Comparison of ENCODE assay signal across 8 cellular contexts in genomic region chr11:15969281-15969680, GRCh38.
DNase-seq lines count a peak whose midpoint lies in the region; ATAC-seq and TF ChIP-seq lines count a peak whose summit lies in the region.

No MANE protein-coding gene starts in this region.

- no peaks in the 10 kb centered on the region for H3K36me3 ChIP-seq in breast epithelium
- H3K36me3 ChIP-seq in SJCRH30 = no peaks in the 10 kb centered on the region

- TF ChIP-seq CTCF in MCF 10A (IDR thresholded peaks at IDR 0.05; ENCODE audit: unreplicated experiment) (no peak), breast epithelium (IDR thresholded peaks at IDR 0.05) (no peak), foreskin keratinocyte (conservative IDR thresholded peaks at IDR 0.05) (no peak), progenitor cell of endocrine pancreas (IDR thresholded peaks at IDR 0.05; ENCODE audit: unreplicated experiment) (no peak)

- H3K27me3 ChIP-seq in breast epithelium (no peaks in the 10 kb centered on the region), SJCRH30 (no peaks in the 10 kb centered on the region), foreskin keratinocyte (no peaks in the 10 kb centered on the region)

- CTCF ChIA-PET in MCF 10A (lab: Yijun Ruan, JAX) = interaction anchor here (0.5 to 2.0 kb wide), 2 partner anchors 117 to 645 kb away, joined by 3 to 4 read pairs; no protein-coding TSS in a partner anchor

- ATAC-seq in HG03066 (IDR thresholded peaks at IDR 0.05; ENCODE audit: low read depth, unreplicated experiment) (peak; percentile 66), foreskin keratinocyte (peak; percentile 74)

- POLR2A ChIA-PET in MCF 10A (lab: Yijun Ruan, JAX) = interaction anchor here (0.7 to 5.7 kb wide), 9 partner anchors 11 to 377 kb away, joined by 3 to 66 read pairs (median 4); no protein-coding TSS in a partner anchor

- peaks cover 45% of the 10 kb centered on the region for H3K4me1 Mint-ChIP-seq in MCF 10A (ENCODE audit: insufficient read depth, unreplicated experiment)
- peaks cover 46% of the 10 kb centered on the region for H3K4me1 Mint-ChIP-seq in progenitor cell of endocrine pancreas (ENCODE audit: low read depth)

- H3K9me3 Mint-ChIP-seq in MCF 10A (ENCODE audit: unreplicated experiment) = no peaks in the 10 kb centered on the region
- no peaks in the 10 kb centered on the region for H3K9me3 Mint-ChIP-seq in progenitor cell of endocrine pancreas (ENCODE audit: low read depth)

- H3K36me3 Mint-ChIP-seq in MCF 10A (ENCODE audit: insufficient read depth, unreplicated experiment) (no peaks in the 10 kb centered on the region), progenitor cell of endocrine pancreas (ENCODE audit: insufficient read depth) (peaks cover 7% of the 10 kb centered on the region)

- H3K27ac Mint-ChIP-seq in MCF 10A (ENCODE audit: low read depth, unreplicated experiment) = peak overlapping the region; percentile 91
- peak overlapping the region; percentile 91 for H3K27ac Mint-ChIP-seq in progenitor cell of endocrine pancreas

- DNase-seq in MCF 10A (ENCODE audit: unreplicated experiment) (peak; percentile 83), breast epithelium (ENCODE audit: low spot score in 2 of 2) (no peak), SJCRH30 (peak; percentile 24 to 39), foreskin keratinocyte (peak; percentile 75 to 87), progenitor cell of endocrine pancreas (ENCODE audit: low spot score, unreplicated experiment) (no peak), KG1 (lab: John Stamatoyannopoulos, UW) (no peak), NCI-H1930 (lab: John Stamatoyannopoulos, UW) (no peak)

- TSS peak; percentile 90 for BruUV-seq in MCF 10A (replicated peaks; lab: Mats Ljungman, UMichigan)

- H3K4me3 ChIP-seq in breast epithelium = no peak overlapping the region
- H3K4me3 ChIP-seq in SJCRH30 = no peak overlapping the region

- H3K4me3 Mint-ChIP-seq in MCF 10A (ENCODE audit: unreplicated experiment) (peak overlapping the region; percentile 30), progenitor cell of endocrine pancreas (ENCODE audit: low read depth) (no peak overlapping the region)

- peak overlapping the region in 1 of 2 donors; percentile 43 for H3K27ac ChIP-seq in breast epithelium
- no peak overlapping the region for H3K27ac ChIP-seq in SJCRH30
- H3K27ac ChIP-seq in foreskin keratinocyte = peak overlapping the region; percentile 99

- intact Hi-C loops in MCF 10A (cut with micrococcal nuclease) (loop anchor here (1.0 to 10.0 kb wide), 2 partner anchors 306 to 637 kb away; no protein-coding TSS in a partner anchor), breast epithelium (cut with DNase I; ENCODE audit: low total_unique reads) (no loop called here)

- H3K9me3 ChIP-seq in breast epithelium = no peaks in the 10 kb centered on the region
- no peaks in the 10 kb centered on the region for H3K9me3 ChIP-seq in SJCRH30 (replicated peaks)

- H3K4me1 ChIP-seq in breast epithelium (peaks cover 0 to 6% of the 10 kb centered on the region in 2 donors), SJCRH30 (peaks cover 3% of the 10 kb centered on the region; the same call in 1 of the 2 replicates), foreskin keratinocyte (peaks cover 49% of the 10 kb centered on the region)

- H3K27me3 Mint-ChIP-seq in MCF 10A (ENCODE audit: insufficient read depth, unreplicated experiment) (no peaks in the 10 kb centered on the region), progenitor cell of endocrine pancreas (no peaks in the 10 kb centered on the region)

- TF ChIP-seq POLR2A in breast epithelium (IDR thresholded peaks at IDR 0.05) = no peak

Comparison
In these comparisons a context has a peak if more than half of its experiments do, and no peak if none do; other contexts are left out.
1. DNase-seq: peak in MCF 10A (single experiment), SJCRH30 (2 of 2) and foreskin keratinocyte (2 of 2); none in breast epithelium (0 of 2), progenitor cell of endocrine pancreas (single experiment), KG1 (single experiment) and NCI-H1930 (0 of 2).